ENCODE assay signal across 8 cellular contexts in genomic region chr15:98799991-98800390, GRCh38.
DNase-seq lines count a peak whose midpoint lies in the region; ATAC-seq lines count a peak whose summit lies in the region.

No MANE protein-coding gene starts in this region.

- no peaks in the 10 kb centered on the region for H3K27me3 Mint-ChIP-seq in activated T-cell treated with anti-CD3 and anti-CD28 coated beads, Interleukin-2, amount 50 U/mL, for 72 hours (ENCODE audit: low read depth)

- no peak for DNase-seq in NOMO-1 (lab: John Stamatoyannopoulos, UW; ENCODE audit: unreplicated experiment in 2 of 2)
- no peak for DNase-seq in activated T-cell treated with anti-CD3 and anti-CD28 coated beads, Interleukin-2, amount 50 U/mL, for 72 hours

- H3K27me3 ChIP-seq in HUES48 (ENCODE audit: control insufficient read depth, insufficient read depth, low read length), result no peaks in the 10 kb centered on the region
- no peaks in the 10 kb centered on the region for H3K27me3 ChIP-seq in iPS-15b (ENCODE audit: control insufficient read depth, insufficient read depth, low read length)
- H3K27me3 ChIP-seq in skeletal muscle satellite cell (ENCODE audit: control insufficient read depth, insufficient read depth, low read length), result no peaks in the 10 kb centered on the region

- H3K36me3 ChIP-seq in HUES48 (ENCODE audit: control insufficient read depth, insufficient read depth, low read length) (no peaks in the 10 kb centered on the region), iPS-15b (ENCODE audit: control insufficient read depth, insufficient read depth, low read length) (no peaks in the 10 kb centered on the region), skeletal muscle satellite cell (ENCODE audit: insufficient read depth, low read length) (no peaks in the 10 kb centered on the region)

- H3K27ac ChIP-seq in HUES48 (ENCODE audit: low read depth, low read length) (peak overlapping the region; percentile 96), angular gyrus (ENCODE audit: low read depth, low read length) (peak overlapping the region; percentile 13)

- ATAC-seq in HG03432 (IDR thresholded peaks at IDR 0.05; ENCODE audit: unreplicated experiment), result no peak
- no peak for ATAC-seq in activated T-cell treated with anti-CD3 and anti-CD28 coated beads, Interleukin-2, amount 50 U/mL, for 72 hours (replicated peaks in 1 of 2)
- no peak for ATAC-seq in GM21737 (IDR thresholded peaks at IDR 0.05; ENCODE audit: unreplicated experiment)

- no peak overlapping the region for H3K27ac Mint-ChIP-seq in activated T-cell treated with anti-CD3 and anti-CD28 coated beads, Interleukin-2, amount 50 U/mL, for 72 hours

- H3K9me3 ChIP-seq in HUES48 (ENCODE audit: control insufficient read depth, insufficient read depth, low read length) (no peaks in the 10 kb centered on the region), iPS-15b (ENCODE audit: control insufficient read depth, insufficient read depth, low read length) (no peaks in the 10 kb centered on the region), skeletal muscle satellite cell (replicated peaks; ENCODE audit: low read length) (no peaks in the 10 kb centered on the region)

- peak overlapping the region; percentile 25; the same call in 1 of the 2 replicates for H3K9ac ChIP-seq in HUES48 (ENCODE audit: low read depth, low read length)
- H3K9ac ChIP-seq in iPS-15b (ENCODE audit: low read depth, low read length), result no peak overlapping the region
- H3K9ac ChIP-seq in skeletal muscle satellite cell (ENCODE audit: low read depth, low read length), result peak overlapping the region; percentile 10

- H3K4me1 Mint-ChIP-seq in activated T-cell treated with anti-CD3 and anti-CD28 coated beads, Interleukin-2, amount 50 U/mL, for 72 hours (ENCODE audit: low read depth), result peaks cover 50% of the 10 kb centered on the region

- peaks cover 75% of the 10 kb centered on the region for H3K4me1 ChIP-seq in HUES48 (ENCODE audit: control insufficient read depth, insufficient read depth, low read length)
- peaks cover 28% of the 10 kb centered on the region for H3K4me1 ChIP-seq in iPS-15b (ENCODE audit: control insufficient read depth, insufficient read depth, low read length)
- H3K4me1 ChIP-seq in skeletal muscle satellite cell (ENCODE audit: control insufficient read depth, insufficient read depth, low read length), result peaks cover 47% of the 10 kb centered on the region

- H3K4me3 ChIP-seq in HUES48 (ENCODE audit: low read depth, low read length) (peak overlapping the region; percentile 40), iPS-15b (ENCODE audit: low read depth, low read length) (peak overlapping the region; percentile 9), skeletal muscle satellite cell (ENCODE audit: low read length) (peak overlapping the region; percentile 34)

- H3K4me3 Mint-ChIP-seq in activated T-cell treated with anti-CD3 and anti-CD28 coated beads, Interleukin-2, amount 50 U/mL, for 72 hours, result no peak overlapping the region

- no peaks in the 10 kb centered on the region for H3K9me3 Mint-ChIP-seq in activated T-cell treated with anti-CD3 and anti-CD28 coated beads, Interleukin-2, amount 50 U/mL, for 72 hours

- H3K4me2 ChIP-seq in skeletal muscle satellite cell (ENCODE audit: low read length), result peak overlapping the region; percentile 71

- H3K36me3 Mint-ChIP-seq in activated T-cell treated with anti-CD3 and anti-CD28 coated beads, Interleukin-2, amount 50 U/mL, for 72 hours (ENCODE audit: insufficient read depth in 2 of 2), result no peaks in the 10 kb centered on the region
